8 cellular contexts compared by ENCODE assay signal in the genomic region with DNA sequence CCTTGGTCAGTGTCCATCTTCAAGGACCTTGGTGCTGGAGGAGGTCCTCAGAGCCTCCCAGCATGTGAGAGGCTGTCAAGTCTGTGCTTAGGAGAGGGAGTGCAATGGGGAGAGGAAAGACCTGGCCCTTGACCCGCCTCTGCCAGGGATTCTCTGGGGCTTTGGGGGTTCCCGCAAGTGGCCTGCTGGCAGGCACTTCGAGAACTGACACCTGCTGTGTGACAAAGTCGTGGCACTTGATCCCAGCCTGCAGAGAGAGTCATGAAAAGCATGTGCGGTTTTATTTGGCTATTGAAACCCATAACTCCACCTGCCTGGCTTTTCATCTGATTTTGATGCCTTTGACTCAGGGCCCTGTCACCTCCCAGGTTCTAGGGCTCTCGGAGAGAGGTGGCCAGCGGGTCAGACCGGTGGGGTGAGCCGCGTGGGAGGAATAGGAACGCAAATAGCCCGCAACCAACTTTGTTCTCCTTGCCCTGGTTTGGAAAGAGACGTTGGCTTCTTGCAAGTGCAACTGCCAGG. TPM values are rescaled to one million over a fixed set of nuclear protein-coding genes. Genes with fewer than 3 reads are reported as not detected.
DNase-seq lines count a peak whose midpoint lies in the region; ATAC-seq, FAIRE-seq and TF ChIP-seq lines count a peak whose summit lies in the region.

No MANE protein-coding gene starts in this region.

- FAIRE-seq in GM12878 (lab: Jason Lieb, UNC), result no peak

- H3K9ac ChIP-seq in GM12878 (ENCODE audit: control insufficient read depth, insufficient read depth, low read length) (peak overlapping the region; percentile 78), skeletal muscle tissue (ENCODE audit: low read depth in 1 of 3, low read length in 3 of 3) (peak overlapping the region in 1 of 3 donors; percentile 3)

- DNase-seq in CD14-positive monocyte (ENCODE audit: low spot score) (no peak), GM19240 (ENCODE audit: insufficient read length, low spot score) (peak; percentile 51), GM12878 (ENCODE audit: low read depth, low spot score) (no peak), T-helper 9 cell (no peak), HAP-1 (ENCODE audit: low spot score in 2 of 2) (no peak), DMS53 treated with DMSO at 0.1 percent for 48 hours (lab: John Stamatoyannopoulos, UW; ENCODE audit: unreplicated experiment) (no peak)

- peak overlapping the region; percentile 94 to 97 (median 95) for H3K27ac Mint-ChIP-seq in CD14-positive monocyte

- H3K36me3 ChIP-seq in GM12878 (ENCODE audit: control insufficient read depth in 2 of 2, insufficient read depth in 2 of 2, low read length in 1 of 2), result peaks cover 0 to 8% of the 10 kb centered on the region in 2 experiments; a peak in 3 of 4 replicates
- no peaks in the 10 kb centered on the region for H3K36me3 ChIP-seq in skeletal muscle tissue (ENCODE audit: control insufficient read depth in 3 of 3, insufficient read depth in 3 of 3, low read length in 3 of 3)
- no peaks in the 10 kb centered on the region for H3K36me3 ChIP-seq in HAP-1 (replicated peaks)

- H2AFZ ChIP-seq in GM12878 (ENCODE audit: control insufficient read depth, low read depth, low read length), result no peak overlapping the region

- in situ Hi-C loops in GM12878 (cut with MboI), result loop anchor here (25.0 kb wide), 1 partner anchor 958 kb away; the partner anchor contains the start of gene COTL1
- in situ Hi-C loops in HAP-1 (cut with MboI; ENCODE audit: low sequenced_read_pairs), result no loop called here

- peak overlapping the region; percentile 99 for H3K4me2 ChIP-seq in GM12878 (ENCODE audit: control insufficient read depth, insufficient read depth)

- 17% methylated on average over 13 of the region's 13 CpGs for WGBS in GM12878 (ENCODE audit: insufficient coverage, insufficient replicate concordance, low lambda C conversion rate, missing lambda C conversion rate)

- ATAC-seq in HG03521 (IDR thresholded peaks at IDR 0.05; ENCODE audit: unreplicated experiment), result peak; percentile 15
- peak; percentile 58 for ATAC-seq in GM12878

- no peak for TF ChIP-seq RAD21 in GM12878 (IDR thresholded peaks at IDR 0.05; ENCODE audit: insufficient read depth, low read depth, low read length)

- TF ChIP-seq EP300 in GM12878 (IDR thresholded peaks at IDR 0.05; ENCODE audit: borderline replicate concordance in 1 of 2, control insufficient read depth in 1 of 2, low read depth in 2 of 2, low read length in 2 of 2), result 0 out of 4 replicates have a peak, but pooled peaks of 1 of the 2 experiments have one; percentile 13

- peaks cover 67% of the 10 kb centered on the region for H3K79me2 ChIP-seq in GM12878 (ENCODE audit: control insufficient read depth, insufficient read depth, low read length)

- peaks cover 0 to 9% (median 0%) of the 10 kb centered on the region in 7 donors for H3K9me3 Mint-ChIP-seq in CD14-positive monocyte

- RAD21 ChIA-PET in GM12878 (lab: Charles Lee; ENCODE audit: unreplicated experiment), result interaction anchor here (1.2 to 3.6 kb wide), 4 partner anchors 9 to 122 kb away, joined by 3 to 85 read pairs (median 10); no protein-coding TSS in a partner anchor

- BruUV-seq in GM12878 (replicated peaks; lab: Mats Ljungman, UMichigan), result no TSS peak

- H3K27ac ChIP-seq in GM12878 (ENCODE audit: control insufficient read depth, insufficient read depth) (peak overlapping the region; percentile 99), skeletal muscle tissue (ENCODE audit: low read depth, low read length) (peak overlapping the region; percentile 34)

- H3K4me1 Mint-ChIP-seq in CD14-positive monocyte, result peaks cover 94% of the 10 kb centered on the region

- TF ChIP-seq CTCF in CD14-positive monocyte (IDR thresholded peaks at IDR 0.05), result no peak
- no peak for TF ChIP-seq CTCF in GM12878 (IDR thresholded peaks at IDR 0.05 in 2 of 3, conservative IDR thresholded peaks at IDR 0.05 in 1 of 3; ENCODE audit: control insufficient read depth in 2 of 3, extremely low read depth in 1 of 3, insufficient read depth in 1 of 3, low read depth in 3 of 3, low read length in 3 of 3)

- H3K9me3 ChIP-seq in GM12878 (replicated peaks; ENCODE audit: control insufficient read depth, insufficient read depth, low read length) (no peaks in the 10 kb centered on the region), skeletal muscle tissue (ENCODE audit: control insufficient read depth in 3 of 3, low read length in 3 of 3) (peaks cover 0 to 2% (median 0%) of the 10 kb centered on the region in 3 donors), HAP-1 (no peaks in the 10 kb centered on the region)

- POLR2A ChIA-PET in GM12878 (lab: Charles Lee), result interaction anchor here (4.0 to 4.5 kb wide), 3 partner anchors 12 to 43 kb away, joined by 18 to 53 read pairs (median 34); partner anchors contain the start of gene GSE1

- peaks cover 13 to 17% of the 10 kb centered on the region in 2 donors for H3K36me3 Mint-ChIP-seq in CD14-positive monocyte

- peaks cover 3% of the 10 kb centered on the region for H4K20me1 ChIP-seq in GM12878 (ENCODE audit: control insufficient read depth, insufficient read depth)

- TF ChIP-seq POLR2A in GM12878 (IDR thresholded peaks at IDR 0.05; ENCODE audit: low read depth, low read length), result peak; percentile 12; the same call in 1 of the 2 replicates

- H3K4me3 ChIP-seq in GM12878, result peak overlapping the region; percentile 58
- H3K4me3 ChIP-seq in skeletal muscle tissue (ENCODE audit: low read length in 3 of 3), result no peak overlapping the region
- no peak overlapping the region for H3K4me3 ChIP-seq in HAP-1

- H3K4me3 Mint-ChIP-seq in CD14-positive monocyte, result peak overlapping the region; percentile 70 to 80

- H3K4me1 ChIP-seq in GM12878 (ENCODE audit: control insufficient read depth, insufficient read depth, low read length), result peaks cover 44% of the 10 kb centered on the region
- peaks cover 39 to 68% (median 48%) of the 10 kb centered on the region in 3 donors for H3K4me1 ChIP-seq in skeletal muscle tissue (ENCODE audit: control insufficient read depth in 3 of 3, insufficient read depth in 3 of 3, low read length in 3 of 3)
- peaks cover 50% of the 10 kb centered on the region for H3K4me1 ChIP-seq in HAP-1

- intact Hi-C loops in CD14-positive monocyte (cut with micrococcal nuclease) (loop anchor here (2.0 to 5.0 kb wide), 3 partner anchors 13 to 41 kb away; no protein-coding TSS in a partner anchor), GM12878 (cut with micrococcal nuclease; ENCODE audit: unreplicated experiment) (loop anchor here (1.0 kb wide), 1 partner anchor 40 kb away; no protein-coding TSS in a partner anchor)

- SMC1A ChIA-PET in GM12878 (lab: Charles Lee; ENCODE audit: uncharacterized antibody, unreplicated experiment), result interaction anchor here (1.1 to 6.1 kb wide), 4 partner anchors 9 to 40 kb away, joined by 5 to 73 read pairs (median 26); no protein-coding TSS in a partner anchor

- CTCF ChIA-PET in GM12878 (lab: Yijun Ruan, JAX), result interaction anchor here (0.9 to 3.3 kb wide), 4 partner anchors 11 to 46 kb away, joined by 5 to 47 read pairs (median 19); no protein-coding TSS in a partner anchor

- no peaks in the 10 kb centered on the region for H3K27me3 ChIP-seq in GM12878 (replicated peaks in 1 of 2; ENCODE audit: control insufficient read depth in 2 of 2, insufficient read depth in 2 of 2, low read length in 1 of 2)
- H3K27me3 ChIP-seq in skeletal muscle tissue (ENCODE audit: control insufficient read depth in 3 of 3, insufficient read depth in 3 of 3, low read length in 3 of 3), result no peaks in the 10 kb centered on the region
- no peaks in the 10 kb centered on the region for H3K27me3 ChIP-seq in HAP-1 (ENCODE audit: low read depth)

- peaks cover 1 to 3% (median 2%) of the 10 kb centered on the region in 3 donors for H3K27me3 Mint-ChIP-seq in CD14-positive monocyte (ENCODE audit: low read depth in 3 of 3)

TF ChIP-seq in GM12878, 131 proteins besides CTCF, POLR2A, EP300 and RAD21 (continues in another document):
- TF ChIP-seq TCF12 (IDR thresholded peaks at IDR 0.05; ENCODE audit: low read depth, low read length) (peak; percentile 82), ZNF384 (IDR thresholded peaks at IDR 0.05; ENCODE audit: borderline replicate concordance, low read depth, low read length) (no peak), POLR2AphosphoS2 (IDR thresholded peaks at IDR 0.05; ENCODE audit: low read depth, low read length) (no peak), SIX5 (IDR thresholded peaks at IDR 0.05; ENCODE audit: low read depth, low read length, severe bottlenecking) (no peak), KAT2A (conservative IDR thresholded peaks at IDR 0.05; ENCODE audit: control insufficient read depth, low read depth, low read length) (no peak), SMAD5 (IDR thresholded peaks at IDR 0.05; ENCODE audit: low read depth) (no peak)
- TF ChIP-seq, protein P1, sequence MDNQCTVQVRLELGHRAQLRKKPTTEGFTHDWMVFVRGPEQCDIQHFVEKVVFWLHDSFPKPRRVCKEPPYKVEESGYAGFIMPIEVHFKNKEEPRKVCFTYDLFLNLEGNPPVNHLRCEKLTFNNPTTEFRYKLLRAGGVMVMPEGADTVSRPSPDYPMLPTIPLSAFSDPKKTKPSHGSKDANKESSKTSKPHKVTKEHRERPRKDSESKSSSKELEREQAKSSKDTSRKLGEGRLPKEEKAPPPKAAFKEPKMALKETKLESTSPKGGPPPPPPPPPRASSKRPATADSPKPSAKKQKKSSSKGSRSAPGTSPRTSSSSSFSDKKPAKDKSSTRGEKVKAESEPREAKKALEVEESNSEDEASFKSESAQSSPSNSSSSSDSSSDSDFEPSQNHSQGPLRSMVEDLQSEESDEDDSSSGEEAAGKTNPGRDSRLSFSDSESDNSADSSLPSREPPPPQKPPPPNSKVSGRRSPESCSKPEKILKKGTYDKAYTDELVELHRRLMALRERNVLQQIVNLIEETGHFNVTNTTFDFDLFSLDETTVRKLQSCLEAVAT (IDR thresholded peaks at IDR 0.05), result no peak

RNA-seq across cellular contexts. Expression of gene GSE1, which starts 42.8 kb away (rescaled TPM):
- polyA plus RNA-seq in CD14-positive monocyte, result under 1 TPM; 0.67 to 0.86 TPM
- total RNA-seq in GM12878 (2013; cell fraction: nucleolus; rRNA removed), result 259 and 283 TPM in 2 replicates
- 19.1 and 19.2 TPM in 2 replicates for total RNA-seq in GM12878 (2014; rRNA removed)
- total RNA-seq in GM12878 (2014; rRNA removed; fragmentation: Illumina TruSeq; extraction: Trizol), result 11.9 and 12.3 TPM in 2 replicates
- total RNA-seq in GM12878 (2021), result 49.8 and 58.7 TPM in 2 replicates
- 11.7 TPM for polyA plus RNA-seq in GM12878 (2011; ENCODE audit: low read depth)
- 16.1 and 19.8 TPM in 2 replicates for polyA plus RNA-seq in GM12878 (2011; rRNA removed)
- 15.1 and 20.5 TPM in 2 replicates for polyA plus RNA-seq in GM12878 (2011; cell fraction: cytosol; rRNA removed)
- 112 and 143 TPM in 2 replicates for polyA plus RNA-seq in GM12878 (2011; cell fraction: nucleus; rRNA removed)
- 23.5 and 23.9 TPM in 2 replicates for polyA plus RNA-seq in GM12878 (2012)
- 27.1 and 31.1 TPM in 2 replicates for polyA plus RNA-seq in GM12878 (2014; fragmentation: Illumina TruSeq; extraction: Trizol)
- polyA plus RNA-seq in GM12878 (2014; fragmentation: Nextera tagmentation; extraction: Ambion mirVana), result 1 to 10 TPM; 4.6 to 5.1 TPM
- polyA plus RNA-seq in GM12878 (2014; rRNA removed), result 26.8 and 28.1 TPM in 2 replicates
- polyA plus RNA-seq in GM12878 (2016; fragmentation: Nextera tagmentation; extraction: Ambion mirVana), result 10 to 100 TPM; 14.6 to 17.3 TPM
- 22.6 and 35.7 TPM in 2 replicates for polyA minus RNA-seq in GM12878 (2011; rRNA and poly(A)+ RNA removed)
- 19.0 and 21.0 TPM in 2 replicates for polyA minus RNA-seq in GM12878 (2011; cell fraction: cytosol; rRNA and poly(A)+ RNA removed)
- 33.7 and 54.0 TPM in 2 replicates for polyA minus RNA-seq in GM12878 (2011; cell fraction: nucleus; rRNA and poly(A)+ RNA removed)
- total RNA-seq in skeletal muscle tissue, result 27.7 TPM
